In genomic region chrX:9992061-9992460, GRCh38 we compare ENCODE assay signal across 1 cellular context.
TF ChIP-seq lines count a peak whose summit lies in the region.

No MANE protein-coding gene starts in this region.

TF ChIP-seq in IMR-90, 13 proteins besides CTCF, POLR2A, EP300 and RAD21:
- TF ChIP-seq USF2 (IDR thresholded peaks at IDR 0.05; ENCODE audit: low read depth, low read length) (no peak), RFX5 (IDR thresholded peaks at IDR 0.05; ENCODE audit: low read depth, low read length) (no peak), MXI1 (IDR thresholded peaks at IDR 0.05; ENCODE audit: borderline replicate concordance, low read depth, low read length) (no peak), SMC3 (IDR thresholded peaks at IDR 0.05; ENCODE audit: low read depth, low read length) (no peak), CHD1 (IDR thresholded peaks at IDR 0.05; ENCODE audit: low read depth, low read length) (no peak), NFE2L2 (IDR thresholded peaks at IDR 0.05; ENCODE audit: low read depth, low read length) (no peak), MAZ (IDR thresholded peaks at IDR 0.05; ENCODE audit: borderline replicate concordance, low read depth, low read length) (no peak), RCOR1 (IDR thresholded peaks at IDR 0.05; ENCODE audit: insufficient replicate concordance, low read length) (no peak), FOS (IDR thresholded peaks at IDR 0.05; ENCODE audit: low read depth, low read length) (no peak), MAFK (IDR thresholded peaks at IDR 0.05; ENCODE audit: low read depth, low read length) (no peak), BHLHE40 (IDR thresholded peaks at IDR 0.05; ENCODE audit: low read depth, low read length) (no peak), CEBPB (IDR thresholded peaks at IDR 0.05; ENCODE audit: low read depth, low read length) (no peak)
- TF ChIP-seq, protein P1, sequence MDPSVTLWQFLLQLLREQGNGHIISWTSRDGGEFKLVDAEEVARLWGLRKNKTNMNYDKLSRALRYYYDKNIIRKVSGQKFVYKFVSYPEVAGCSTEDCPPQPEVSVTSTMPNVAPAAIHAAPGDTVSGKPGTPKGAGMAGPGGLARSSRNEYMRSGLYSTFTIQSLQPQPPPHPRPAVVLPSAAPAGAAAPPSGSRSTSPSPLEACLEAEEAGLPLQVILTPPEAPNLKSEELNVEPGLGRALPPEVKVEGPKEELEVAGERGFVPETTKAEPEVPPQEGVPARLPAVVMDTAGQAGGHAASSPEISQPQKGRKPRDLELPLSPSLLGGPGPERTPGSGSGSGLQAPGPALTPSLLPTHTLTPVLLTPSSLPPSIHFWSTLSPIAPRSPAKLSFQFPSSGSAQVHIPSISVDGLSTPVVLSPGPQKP (IDR thresholded peaks at IDR 0.05; ENCODE audit: borderline replicate concordance, low read depth, low read length) = no peak
